8 cellular contexts compared by ENCODE assay signal in genomic region chr1:210556475-210556874, GRCh38.
"Had no signal": no experiment of that assay in that cellular context is flagged by ENCODE, and none has a peak within 500 bp of the region (broad histone marks: within the 10 kb centered on the region; RNA-seq: fewer than 3 reads in every experiment).

No MANE protein-coding gene starts in this region.

- H3K27me3 Mint-ChIP-seq: IgD-negative memory B cell had no signal

- H3K4me2 ChIP-seq: KMS-11 had no signal

- H3K27ac Mint-ChIP-seq: IgD-negative memory B cell had no signal

- H3K9me3 Mint-ChIP-seq: IgD-negative memory B cell had no signal

- DNase-seq: IMR-90, KBM-7, KG1 had no signal

- FAIRE-seq: HepG2, HTR-8/SVneo had no signal

- H3K27ac ChIP-seq: HL-60, KMS-11 had no signal

- ATAC-seq: HepG2 had no signal

- H3K9ac ChIP-seq: KMS-11 had no signal
